In genomic region chr2:144042751-144043150, GRCh38 we compare ENCODE assay signal across 15 cellular contexts.
DNase-seq lines count a peak whose midpoint lies in the region; ATAC-seq and TF ChIP-seq lines count a peak whose summit lies in the region.
"Had no signal": no experiment of that assay in that cellular context is flagged by ENCODE, and none has a peak within 500 bp of the region (broad histone marks: within the 10 kb centered on the region; RNA-seq: fewer than 3 reads in every experiment).

No MANE protein-coding gene starts in this region.

- H3K9me3 Mint-ChIP-seq in WTC11 = no peaks in the 10 kb centered on the region
- H3K9me3 Mint-ChIP-seq: CD8-positive, alpha-beta memory T cell; GM23338; IgD-negative memory B cell had no signal

- CTCF ChIA-PET in WTC11 (lab: Charles Lee) = interaction anchor here (0.7 kb wide), 1 partner anchor 228 kb away, joined by 3 read pairs; no protein-coding TSS in a partner anchor

- ATAC-seq in WTC11 = no peak
- no peak for ATAC-seq in HG02763 (IDR thresholded peaks at IDR 0.05; ENCODE audit: unreplicated experiment)

- no peaks in the 10 kb centered on the region for H3K36me3 ChIP-seq in WERI-Rb-1
- H3K36me3 ChIP-seq: BLaER1 had no signal

- H3K27me3 Mint-ChIP-seq in WTC11 (ENCODE audit: low read depth) = no peaks in the 10 kb centered on the region
- H3K27me3 Mint-ChIP-seq: CD8-positive, alpha-beta memory T cell; IgD-negative memory B cell had no signal

- H3K27ac ChIP-seq in WERI-Rb-1 = no peak overlapping the region
- H3K27ac ChIP-seq: 22Rv1, BLaER1 had no signal

- no peak overlapping the region for H3K27ac Mint-ChIP-seq in WTC11
- H3K27ac Mint-ChIP-seq: CD8-positive, alpha-beta memory T cell; GM23338; IgD-negative memory B cell had no signal

- no peaks in the 10 kb centered on the region for H3K9me3 ChIP-seq in WERI-Rb-1 (ENCODE audit: severe bottlenecking)
- H3K9me3 ChIP-seq: BLaER1, Caco-2 had no signal

- DNase-seq in DMS 273 (lab: John Stamatoyannopoulos, UW; ENCODE audit: unreplicated experiment) (peak; percentile 30), DMS 273 treated with DMSO at 0.1 percent for 48 hours (lab: John Stamatoyannopoulos, UW) (no peak), NCI-H524 treated with DMSO at 0.1 percent for 48 hours (lab: John Stamatoyannopoulos, UW) (peak; percentile 30), WERI-Rb-1 (peak; percentile 11), AML-193 (lab: John Stamatoyannopoulos, UW) (no peak), WTC11 (ENCODE audit: low spot score) (no peak)
- DNase-seq: Caco-2; CD8-positive, alpha-beta memory T cell; DMS79; H7 had no signal

- H3K4me3 Mint-ChIP-seq in WTC11 = no peak overlapping the region
- H3K4me3 Mint-ChIP-seq: CD8-positive, alpha-beta memory T cell; GM23338; IgD-negative memory B cell had no signal

- TF ChIP-seq CTCF in WERI-Rb-1 (IDR thresholded peaks at IDR 0.05; ENCODE audit: low read depth, low read length) = no peak
- no peak for TF ChIP-seq CTCF in WTC11 (IDR thresholded peaks at IDR 0.05)

- H3K4me3 ChIP-seq in WERI-Rb-1 (ENCODE audit: low read depth, low read length) = no peak overlapping the region
- H3K4me3 ChIP-seq: BLaER1, GM23338 had no signal

- H3K4me1 Mint-ChIP-seq in WTC11 = peaks cover 9% of the 10 kb centered on the region

- POLR2A ChIA-PET in WTC11 (lab: Charles Lee) = interaction anchor here (0.6 to 0.7 kb wide), 2 partner anchors 33 to 116 kb away, joined by 3 to 6 read pairs; no protein-coding TSS in a partner anchor

- no peaks in the 10 kb centered on the region for H3K27me3 ChIP-seq in WERI-Rb-1 (ENCODE audit: insufficient read depth, low read depth, severe bottlenecking)
- H3K27me3 ChIP-seq: BLaER1 had no signal

- no peaks in the 10 kb centered on the region for H3K36me3 Mint-ChIP-seq in WTC11

TF ChIP-seq in WTC11, 78 proteins besides CTCF, POLR2A, EP300 and RAD21:
- TF ChIP-seq FOXJ3 (CRISPR knock-in tag; IDR thresholded peaks at IDR 0.05; ENCODE audit: borderline replicate concordance) (no peak), STAT6 (CRISPR knock-in tag; conservative IDR thresholded peaks at IDR 0.05; ENCODE audit: low read depth) (no peak), CREM (CRISPR knock-in tag; IDR thresholded peaks at IDR 0.05) (no peak), OVOL2 (CRISPR knock-in tag; IDR thresholded peaks at IDR 0.05; ENCODE audit: borderline replicate concordance) (no peak), SP1 (CRISPR knock-in tag; conservative IDR thresholded peaks at IDR 0.05) (no peak), ZNF281 (CRISPR knock-in tag; IDR thresholded peaks at IDR 0.05) (no peak), ZBTB21 (CRISPR knock-in tag; IDR thresholded peaks at IDR 0.05; ENCODE audit: borderline replicate concordance) (no peak), ZNF232 (CRISPR knock-in tag; IDR thresholded peaks at IDR 0.05) (no peak), ZSCAN18 (CRISPR knock-in tag; IDR thresholded peaks at IDR 0.05) (no peak), ATF2 (CRISPR knock-in tag; IDR thresholded peaks at IDR 0.05; ENCODE audit: borderline replicate concordance, low read depth) (no peak), ZBTB43 (CRISPR knock-in tag; IDR thresholded peaks at IDR 0.05) (no peak), TEAD1 (CRISPR knock-in tag; IDR thresholded peaks at IDR 0.05) (no peak), USF2 (CRISPR knock-in tag; IDR thresholded peaks at IDR 0.05) (no peak), ZNF219 (CRISPR knock-in tag; IDR thresholded peaks at IDR 0.05; ENCODE audit: borderline replicate concordance) (no peak)

Comparison
In these comparisons a context has a peak if more than half of its experiments do, and no peak if none do; other contexts are left out.
1. DNase-seq: peak in DMS 273 (single experiment), NCI-H524 treated with DMSO at 0.1 percent for 48 hours (single experiment) and WERI-Rb-1 (single experiment); none in DMS 273 treated with DMSO at 0.1 percent for 48 hours (single experiment), AML-193 (0 of 2) and WTC11 (single experiment).